1 cellular context compared by ENCODE assay signal in genomic region chr16:88768041-88768876, GRCh38.
TF ChIP-seq lines count a peak whose summit lies in the region.

No MANE protein-coding gene starts in this region.

TF ChIP-seq in HepG2, 621 proteins besides CTCF, POLR2A, EP300 and RAD21:
- TF ChIP-seq RELA (CRISPR knock-in tag; IDR thresholded peaks at IDR 0.05) (no peak), AGO2 (optimal IDR thresholded peaks at IDR 0.05; ENCODE audit: low read depth, low read length) (peak; percentile 53), HNRNPL (IDR thresholded peaks at IDR 0.05; ENCODE audit: low read depth, low read length) (0 out of 2 replicates have a peak, but pooled peaks have one; percentile 30), PAX8 (CRISPR knock-in tag; IDR thresholded peaks at IDR 0.05; ENCODE audit: borderline replicate concordance) (no peak), ZSCAN22 (CRISPR knock-in tag; IDR thresholded peaks at IDR 0.05) (no peak), ZFP36L2 (CRISPR knock-in tag; IDR thresholded peaks at IDR 0.05) (no peak), ZNF512B (CRISPR knock-in tag; IDR thresholded peaks at IDR 0.05; ENCODE audit: borderline replicate concordance) (no peak)
